10 cellular contexts compared by ENCODE assay signal in genomic region chr22:23672778-23673620, GRCh38. TPM values are rescaled to one million over a fixed set of nuclear protein-coding genes. Genes with fewer than 3 reads are reported as not detected.
"Had no signal": no experiment of that assay in that cellular context is flagged by ENCODE, and none has a peak within 500 bp of the region (broad histone marks: within the 10 kb centered on the region; RNA-seq: fewer than 3 reads in every experiment).

No MANE protein-coding gene starts in this region.

RNA-seq across cellular contexts. Expression of gene RGL4, which starts 17.8 kb away (rescaled TPM):
- total RNA-seq: body of pancreas, epithelial cell of proximal tubule, fibroblast of lung, foreskin keratinocyte, left lobe of liver, lung microvascular endothelial cell, neural crest cell, osteocyte, pulmonary artery endothelial cell had no signal
- polyA plus RNA-seq: fibroblast of lung, foreskin keratinocyte had no signal

RNA-seq across cellular contexts. Expression of gene DRICH1, which starts 40.9 kb away (rescaled TPM):
- total RNA-seq: activated naive CD8-positive, alpha-beta T cell treated with anti-CD3 and anti-CD28 coated beads for 36 hours; body of pancreas; epithelial cell of proximal tubule; fibroblast of lung; lung microvascular endothelial cell; neural crest cell had no signal
- polyA plus RNA-seq: fibroblast of lung had no signal
